ENCODE assay signal across 29 cellular contexts in genomic region chr2:139099721-139100120, GRCh38.
"Had no signal": no experiment of that assay in that cellular context is flagged by ENCODE, and none has a peak within 500 bp of the region (broad histone marks: within the 10 kb centered on the region; RNA-seq: fewer than 3 reads in every experiment).

No MANE protein-coding gene starts in this region.

- H3K36me3 Mint-ChIP-seq: activated naive CD4-positive, alpha-beta T cell treated with anti-CD3 and anti-CD28 coated beads, Interleukin-2, amount 10 ng/mL, durations not matched to agents 7 days and 5 days; activated naive CD8-positive, alpha-beta T cell treated with anti-CD3 and anti-CD28 coated beads, Interleukin-2, amount 10 ng/mL, durations not matched to agents 7 days and 5 days; memory B cell; naive thymus-derived CD8-positive, alpha-beta T cell had no signal

- H3K4me3 ChIP-seq: body of pancreas, coronary artery, heart right ventricle, pancreas, prostate gland, spleen, thoracic aorta had no signal

- H3K4me3 Mint-ChIP-seq: activated CD4-positive, alpha-beta memory T cell treated with anti-CD3 and anti-CD28 coated beads, Interleukin-2, amount 10 ng/mL, durations not matched to agents 7 days and 5 days; activated CD4-positive, alpha-beta T cell treated with anti-CD3 and anti-CD28 coated beads, Interleukin-2, amount 10 ng/mL, durations not matched to agents 7 days and 5 days; activated naive CD4-positive, alpha-beta T cell treated with anti-CD3 and anti-CD28 coated beads, Interleukin-2, amount 10 ng/mL, durations not matched to agents 7 days and 5 days; activated naive CD8-positive, alpha-beta T cell treated with anti-CD3 and anti-CD28 coated beads, Interleukin-2, amount 10 ng/mL, durations not matched to agents 7 days and 5 days; activated T-cell treated with anti-CD3 and anti-CD28 coated beads, Interleukin-2, amount 50 U/mL, for 24 hours; effector memory CD8-positive, alpha-beta T cell; memory B cell; naive thymus-derived CD8-positive, alpha-beta T cell; neural crest cell; T-helper 17 cell; WTC11 had no signal

- H3K27ac Mint-ChIP-seq: activated CD4-positive, alpha-beta memory T cell treated with anti-CD3 and anti-CD28 coated beads, Interleukin-2, amount 10 ng/mL, durations not matched to agents 7 days and 5 days; activated CD4-positive, alpha-beta T cell treated with anti-CD3 and anti-CD28 coated beads, Interleukin-2, amount 10 ng/mL, durations not matched to agents 7 days and 5 days; activated naive CD4-positive, alpha-beta T cell treated with anti-CD3 and anti-CD28 coated beads, Interleukin-2, amount 10 ng/mL, durations not matched to agents 7 days and 5 days; activated naive CD8-positive, alpha-beta T cell treated with anti-CD3 and anti-CD28 coated beads, Interleukin-2, amount 10 ng/mL, durations not matched to agents 7 days and 5 days; activated T-cell treated with anti-CD3 and anti-CD28 coated beads, Interleukin-2, amount 50 U/mL, for 24 hours; effector memory CD8-positive, alpha-beta T cell; memory B cell; naive thymus-derived CD8-positive, alpha-beta T cell; T-helper 17 cell; WTC11 had no signal

- H3K27me3 ChIP-seq: body of pancreas, heart right ventricle, pancreas, spleen had no signal

- H3K4me1 ChIP-seq: body of pancreas, heart right ventricle, pancreas, prostate gland, spleen had no signal

- DNase-seq: activated CD4-positive, alpha-beta memory T cell treated with anti-CD3 and anti-CD28 coated beads, Interleukin-2, amount 10 ng/mL, durations not matched to agents 7 days and 5 days; activated CD4-positive, alpha-beta T cell treated with anti-CD3 and anti-CD28 coated beads for 1 hour; activated CD4-positive, alpha-beta T cell treated with anti-CD3 and anti-CD28 coated beads, Interleukin-2, amount 10 ng/mL, durations not matched to agents 7 days and 5 days; activated CD8-positive, alpha-beta memory T cell treated with anti-CD3 and anti-CD28 coated beads, Interleukin-2, amount 50 U/mL, for 48 hours; activated gamma-delta T cell; activated naive CD4-positive, alpha-beta T cell treated with anti-CD3 and anti-CD28 coated beads, Interleukin-2, amount 10 ng/mL, durations not matched to agents 7 days and 5 days; activated naive CD8-positive, alpha-beta T cell treated with anti-CD3 and anti-CD28 coated beads, Interleukin-2, amount 10 ng/mL, durations not matched to agents 7 days and 5 days; activated T-cell treated with anti-CD3 and anti-CD28 coated beads, Interleukin-2, amount 50 U/mL, for 24 hours; amniotic stem cell; body of pancreas; effector memory CD8-positive, alpha-beta T cell; foreskin fibroblast; heart right ventricle; left colon; midbrain; naive thymus-derived CD8-positive, alpha-beta T cell; nucleus accumbens; pancreas; spleen; stimulated activated naive CD4-positive, alpha-beta T cell treated with Interleukin-2 at 50 U/mL for 16 hours; T-helper 17 cell; T1000; trophoblast cell had no signal

- H3K27ac ChIP-seq: body of pancreas, coronary artery, heart right ventricle, pancreas, prostate gland, spleen, thoracic aorta had no signal

- H3K36me3 ChIP-seq: heart right ventricle, pancreas, prostate gland, spleen, thoracic aorta had no signal

- ATAC-seq: body of pancreas; effector memory CD8-positive, alpha-beta T cell; heart right ventricle; left colon; naive thymus-derived CD8-positive, alpha-beta T cell; pancreas; T-helper 17 cell had no signal

- H3K4me1 Mint-ChIP-seq: activated CD4-positive, alpha-beta memory T cell treated with anti-CD3 and anti-CD28 coated beads, Interleukin-2, amount 10 ng/mL, durations not matched to agents 7 days and 5 days; activated CD4-positive, alpha-beta T cell treated with anti-CD3 and anti-CD28 coated beads, Interleukin-2, amount 10 ng/mL, durations not matched to agents 7 days and 5 days; activated naive CD4-positive, alpha-beta T cell treated with anti-CD3 and anti-CD28 coated beads, Interleukin-2, amount 10 ng/mL, durations not matched to agents 7 days and 5 days; activated naive CD8-positive, alpha-beta T cell treated with anti-CD3 and anti-CD28 coated beads, Interleukin-2, amount 10 ng/mL, durations not matched to agents 7 days and 5 days; memory B cell; naive thymus-derived CD8-positive, alpha-beta T cell; neural crest cell; T-helper 17 cell had no signal

- H3K9me3 ChIP-seq: body of pancreas, pancreas, prostate gland, thoracic aorta had no signal
